Comparison of ENCODE assay signal across 8 cellular contexts in the genomic region with DNA sequence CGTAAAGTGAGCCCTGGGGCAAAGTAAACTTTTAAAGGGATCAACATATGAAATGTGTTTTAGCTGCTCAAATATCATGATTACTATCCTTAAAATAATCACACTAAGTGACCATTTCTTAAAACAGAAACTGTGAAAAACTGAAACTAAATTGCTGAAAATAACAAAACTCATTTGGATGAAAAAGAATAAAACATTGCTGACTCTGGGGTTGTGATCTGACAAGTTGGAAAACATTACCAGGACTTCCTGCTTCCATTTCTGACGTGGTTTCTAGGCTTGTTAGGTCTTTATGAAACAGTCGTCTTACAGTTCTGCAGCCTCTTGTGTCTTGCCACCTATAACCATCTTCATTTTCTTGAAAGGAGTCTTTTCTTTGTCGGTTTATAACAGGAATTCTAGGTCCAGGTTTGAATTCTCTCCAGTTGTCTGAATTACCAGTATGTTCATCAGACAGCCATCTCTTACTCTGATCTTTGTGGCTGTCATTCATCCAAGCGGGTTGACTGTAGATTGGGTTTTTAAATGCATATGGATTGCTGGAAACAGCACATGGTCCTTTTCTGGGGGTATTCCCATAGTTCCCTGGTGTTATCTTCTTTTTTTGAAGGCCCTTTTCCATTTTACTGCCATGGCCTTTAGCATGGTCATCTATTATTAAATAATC. TPM values are rescaled to one million over a fixed set of nuclear protein-coding genes. Genes with fewer than 3 reads are reported as not detected.
A peak's percentile ranks its signal among the peaks of the same experiment; 100 is the strongest.
DNase-seq lines count a peak whose midpoint lies in the region; ATAC-seq, FAIRE-seq and TF ChIP-seq lines count a peak whose summit lies in the region.

No MANE protein-coding gene starts in this region.

- no peak for TF ChIP-seq CTCF in right atrium auricular region (IDR thresholded peaks at IDR 0.05)
- no peak for TF ChIP-seq CTCF in keratinocyte (optimal IDR thresholded peaks at IDR 0.05 in 1 of 3, IDR thresholded peaks at IDR 0.05 in 1 of 3, conservative IDR thresholded peaks at IDR 0.05 in 1 of 3; ENCODE audit: extremely low read depth in 1 of 3, insufficient read depth in 2 of 3, low read length in 3 of 3)

- H3K4me3 Mint-ChIP-seq in activated CD8-positive, alpha-beta T cell treated with anti-CD3 and anti-CD28 coated beads, Interleukin-2, amount 10 ng/mL, durations not matched to agents 7 days and 5 days, result peak overlapping the region; percentile 98

- H3K9me1 ChIP-seq in keratinocyte (ENCODE audit: control insufficient read depth, extremely low read depth, insufficient read depth, low read length), result no peaks in the 10 kb centered on the region

- H3K9ac ChIP-seq in keratinocyte (ENCODE audit: control insufficient read depth, extremely low read depth, insufficient read depth, low read length), result peak overlapping the region; percentile 10

- peak overlapping the region; percentile 93 for H3K27ac Mint-ChIP-seq in activated CD8-positive, alpha-beta T cell treated with anti-CD3 and anti-CD28 coated beads, Interleukin-2, amount 10 ng/mL, durations not matched to agents 7 days and 5 days

- intact Hi-C loops in right cardiac atrium (cut with DNase I), result no loop called here

- peaks cover 58% of the 10 kb centered on the region for H3K79me2 ChIP-seq in keratinocyte (ENCODE audit: control insufficient read depth, insufficient read depth, low read length)

- CTCF ChIA-PET in activated CD8-positive, alpha-beta T cell treated with anti-CD3 and anti-CD28 coated beads, Interleukin-2, amount 10 ng/mL, durations not matched to agents 7 days and 5 days (lab: Charles Lee), result no interaction called here

- DNase-seq in right cardiac atrium (no peak), right atrium auricular region (ENCODE audit: low spot score) (no peak), keratinocyte (ENCODE audit: low read depth, low spot score) (no peak), COR-L47 (lab: John Stamatoyannopoulos, UW) (no peak), H4 (ENCODE audit: low spot score) (no peak)
- DNase-seq in activated CD8-positive, alpha-beta T cell treated with anti-CD3 and anti-CD28 coated beads, Interleukin-2, amount 10 ng/mL, durations not matched to agents 7 days and 5 days, result peak; percentile 34

- peak overlapping the region; percentile 94 for H3K4me3 ChIP-seq in right cardiac atrium (ENCODE audit: low read length)
- peak overlapping the region in 1 of 2 donors; percentile 81 for H3K4me3 ChIP-seq in right atrium auricular region
- peak overlapping the region; percentile 96 to 100 (median 99) for H3K4me3 ChIP-seq in keratinocyte (ENCODE audit: control insufficient read depth in 2 of 3, extremely low read depth in 1 of 3, insufficient read depth in 2 of 3, low read depth in 1 of 3, low read length in 3 of 3)
- H3K4me3 ChIP-seq in urinary bladder (ENCODE audit: low read depth, low read length), result peak overlapping the region; percentile 31

- H4K20me1 ChIP-seq in keratinocyte (ENCODE audit: control insufficient read depth, extremely low read depth, insufficient read depth, low read length), result no peaks in the 10 kb centered on the region

- 48% methylated on average over 5 of the region's 5 CpGs for WGBS in right cardiac atrium
- 64% methylated on average over 5 of the region's 5 CpGs for WGBS in urinary bladder

- peak overlapping the region; percentile 70 for H3K4me2 ChIP-seq in keratinocyte (ENCODE audit: control insufficient read depth, extremely low read depth, insufficient read depth, low read depth, low read length)

- H3K27me3 ChIP-seq in right cardiac atrium (ENCODE audit: control insufficient read depth, insufficient read depth) (no peaks in the 10 kb centered on the region), right atrium auricular region (no peaks in the 10 kb centered on the region), keratinocyte (ENCODE audit: control insufficient read depth, extremely low read depth, insufficient read depth, low read length) (no peaks in the 10 kb centered on the region)

- POLR2A ChIA-PET in activated CD8-positive, alpha-beta T cell treated with anti-CD3 and anti-CD28 coated beads, Interleukin-2, amount 10 ng/mL, durations not matched to agents 7 days and 5 days (lab: Charles Lee), result interaction anchor here (1.0 to 1.5 kb wide), 2 partner anchors 11 to 70 kb away, joined by 4 to 5 read pairs; a partner anchor contains a TSS

- H3K4me1 Mint-ChIP-seq in activated CD8-positive, alpha-beta T cell treated with anti-CD3 and anti-CD28 coated beads, Interleukin-2, amount 10 ng/mL, durations not matched to agents 7 days and 5 days (ENCODE audit: low read depth), result peaks cover 48% of the 10 kb centered on the region

- no peak for FAIRE-seq in keratinocyte (lab: Jason Lieb, UNC)

- H3K36me3 Mint-ChIP-seq in activated CD8-positive, alpha-beta T cell treated with anti-CD3 and anti-CD28 coated beads, Interleukin-2, amount 10 ng/mL, durations not matched to agents 7 days and 5 days (ENCODE audit: low read depth), result peaks cover 41% of the 10 kb centered on the region

- no peaks in the 10 kb centered on the region for H3K9me3 Mint-ChIP-seq in activated CD8-positive, alpha-beta T cell treated with anti-CD3 and anti-CD28 coated beads, Interleukin-2, amount 10 ng/mL, durations not matched to agents 7 days and 5 days (ENCODE audit: insufficient read depth)

- H2AFZ ChIP-seq in keratinocyte (ENCODE audit: control insufficient read depth, low read length), result no peak overlapping the region

- ATAC-seq in right cardiac atrium, result no peak
- ATAC-seq in activated CD8-positive, alpha-beta T cell treated with anti-CD3 and anti-CD28 coated beads, Interleukin-2, amount 10 ng/mL, durations not matched to agents 7 days and 5 days, result no peak
- no peak for ATAC-seq in HG03135 (IDR thresholded peaks at IDR 0.05; ENCODE audit: unreplicated experiment)

- peaks cover 2% of the 10 kb centered on the region for H3K27me3 Mint-ChIP-seq in activated CD8-positive, alpha-beta T cell treated with anti-CD3 and anti-CD28 coated beads, Interleukin-2, amount 10 ng/mL, durations not matched to agents 7 days and 5 days (ENCODE audit: low read depth)

- H3K36me3 ChIP-seq in right atrium auricular region, result peaks cover 4% of the 10 kb centered on the region
- H3K36me3 ChIP-seq in keratinocyte (ENCODE audit: control insufficient read depth in 2 of 2, extremely low read depth in 1 of 2, insufficient read depth in 2 of 2, low read length in 2 of 2), result peaks cover 0 to 4% of the 10 kb centered on the region in 2 experiments
- no peaks in the 10 kb centered on the region for H3K36me3 ChIP-seq in urinary bladder (ENCODE audit: insufficient read depth)

- H3K4me1 ChIP-seq in right cardiac atrium (ENCODE audit: control insufficient read depth, insufficient read depth, low read length) (peaks cover 3% of the 10 kb centered on the region), right atrium auricular region (peaks cover 0 to 62% of the 10 kb centered on the region in 2 donors), keratinocyte (ENCODE audit: control insufficient read depth, extremely low read depth, insufficient read depth, low read length) (peaks cover 21% of the 10 kb centered on the region), urinary bladder (ENCODE audit: insufficient read depth) (peaks cover 1% of the 10 kb centered on the region)

- dilution Hi-C loops in keratinocyte (cut with MboI; ENCODE audit: extremely low pct_ligation_motif_present, low sequenced_read_pairs), result no loop called here

- H3K27ac ChIP-seq in right cardiac atrium (ENCODE audit: low read length) (no peak overlapping the region), right atrium auricular region (no peak overlapping the region), keratinocyte (ENCODE audit: control insufficient read depth, insufficient read depth, low read length) (peak overlapping the region; percentile 97), urinary bladder (ENCODE audit: low read depth) (peak overlapping the region; percentile 50)

- H3K9me3 ChIP-seq in right cardiac atrium (ENCODE audit: control insufficient read depth, low read length) (no peaks in the 10 kb centered on the region), right atrium auricular region (no peaks in the 10 kb centered on the region), keratinocyte (ENCODE audit: control insufficient read depth, low read depth, low read length) (no peaks in the 10 kb centered on the region)

RNA-seq across cellular contexts. Expression of a gene that starts 1.6 kb away (rescaled TPM):
- total RNA-seq in right cardiac atrium, result 10 to 100 TPM; 11.8 to 17.0 (median 14.9) TPM
- 8.4 TPM for polyA plus RNA-seq in right cardiac atrium
- total RNA-seq in right atrium auricular region, result 10 to 100 TPM; 16.3 to 20.2 TPM
- total RNA-seq in activated CD8-positive, alpha-beta T cell treated with anti-CD3 and anti-CD28 coated beads, Interleukin-2, amount 10 ng/mL, durations not matched to agents 7 days and 5 days, result 10 to 100 TPM; 30.8 to 32.3 TPM
- polyA plus RNA-seq in keratinocyte, result 23.4 to 34.0 TPM (median 27.5 TPM) in 3 replicates
- polyA plus RNA-seq in keratinocyte (2011; ENCODE audit: low read depth), result 121 TPM
- 15.0 and 23.7 TPM in 2 replicates for polyA plus RNA-seq in keratinocyte (2011; cell fraction: cytosol; rRNA removed)
- polyA plus RNA-seq in keratinocyte (2011; cell fraction: nucleus; rRNA removed), result 42.1 and 71.4 TPM in 2 replicates
- polyA plus RNA-seq in keratinocyte (2012; ENCODE audit: low replicate concordance), result 18.8 and 48.0 TPM in 2 replicates
- polyA minus RNA-seq in keratinocyte, result 4.0 to 73.2 TPM (median 34.1 TPM) in 3 replicates
- 20.7 TPM for polyA minus RNA-seq in keratinocyte (2011; cell fraction: cytosol; rRNA and poly(A)+ RNA removed)
- 37.4 and 81.0 TPM in 2 replicates for polyA minus RNA-seq in keratinocyte (2011; cell fraction: nucleus; rRNA and poly(A)+ RNA removed)
- 45.0 TPM for total RNA-seq in urinary bladder
- 11.6 TPM for polyA plus RNA-seq in urinary bladder
- 11.8 and 13.5 TPM in 2 replicates for total RNA-seq in H4 (2014; rRNA removed; shearing (Covaris generic))

Comparison
In these comparisons a context has a peak if more than half of its experiments do, and no peak if none do; other contexts are left out.
1. H3K27ac ChIP-seq: peak in keratinocyte (single experiment) and urinary bladder (single experiment); none in right cardiac atrium (single experiment) and right atrium auricular region (0 of 2).